22 cellular contexts compared by ENCODE assay signal in genomic region chr12:49933793-49934192, GRCh38. TPM values are rescaled to one million over a fixed set of nuclear protein-coding genes. Genes with fewer than 3 reads are reported as not detected.
DNase-seq lines count a peak whose midpoint lies in the region; ATAC-seq and TF ChIP-seq lines count a peak whose summit lies in the region.
"Had no signal": no experiment of that assay in that cellular context is flagged by ENCODE, and none has a peak within 500 bp of the region (broad histone marks: within the 10 kb centered on the region; RNA-seq: fewer than 3 reads in every experiment).

No MANE protein-coding gene starts in this region.

- no peak for TF ChIP-seq CTCF in AG10803 (conservative IDR thresholded peaks at IDR 0.05; ENCODE audit: low read length)
- TF ChIP-seq CTCF in IMR-90 (conservative IDR thresholded peaks at IDR 0.05; ENCODE audit: low read depth, low read length) = no peak

- ATAC-seq in IMR-90 (ENCODE audit: low read depth) (peak; percentile 61), GM19452 (IDR thresholded peaks at IDR 0.05; ENCODE audit: unreplicated experiment) (no peak), GM21529 (IDR thresholded peaks at IDR 0.05; ENCODE audit: unreplicated experiment) (no peak), GM19463 (IDR thresholded peaks at IDR 0.05; ENCODE audit: unreplicated experiment) (no peak)
- ATAC-seq: activated CD4-positive, CD25-positive, alpha-beta regulatory T cell treated with anti-CD3 and anti-CD28 coated beads, Interleukin-2, amount 50 U/mL, for 24 hours; activated T-cell treated with anti-CD3 and anti-CD28 coated beads, Interleukin-2, amount 50 U/mL, for 72 hours; GM12878; left lobe of liver had no signal

- no CpG with 5 or more reads among the region's 5 CpGs for WGBS in IMR-90 (ENCODE audit: extremely low coverage in 2 of 2, insufficient read length in 1 of 2), 2 experiments

- H3K56ac ChIP-seq in IMR-90 (ENCODE audit: extremely low read depth, insufficient read depth, low read length) = no peak overlapping the region

- H2AK5ac ChIP-seq in IMR-90 (ENCODE audit: low read depth, low read length) = no peak overlapping the region; the same call in 1 of the 2 replicates

- no peak overlapping the region; the same call in 1 of the 2 replicates for H3K4ac ChIP-seq in IMR-90 (ENCODE audit: low read depth, low read length)

- TF ChIP-seq POLR2A in IMR-90 (IDR thresholded peaks at IDR 0.05; ENCODE audit: low read depth, low read length) = no peak

- 0 out of 4 replicates have a peak overlapping the region, but pooled peaks of 1 of the 2 experiments have one; percentile 51 for H4K8ac ChIP-seq in IMR-90 (ENCODE audit: low read depth in 2 of 2, low read length in 2 of 2)

- H2BK120ac ChIP-seq in IMR-90 (ENCODE audit: low read depth, low read length) = peak overlapping the region; percentile 14; the same call in 1 of the 2 replicates

- peaks cover 2% of the 10 kb centered on the region; the same call in 1 of the 2 replicates for H3K4me1 ChIP-seq in IMR-90 (ENCODE audit: control insufficient read depth, insufficient read depth, low read length)
- H3K4me1 ChIP-seq: neural progenitor cell, right atrium auricular region had no signal

- H3K9ac ChIP-seq in IMR-90 (ENCODE audit: low read depth, low read length) = no peak overlapping the region
- H3K9ac ChIP-seq: neural progenitor cell had no signal

- intact Hi-C loops in IMR-90 (cut with micrococcal nuclease) = no loop called here

- no peaks in the 10 kb centered on the region; the same call in 1 of the 2 replicates for H3K27me3 ChIP-seq in IMR-90 (ENCODE audit: control insufficient read depth, insufficient read depth, low read length)
- H3K27me3 ChIP-seq: neural progenitor cell, right atrium auricular region had no signal

- no peaks in the 10 kb centered on the region for H3K9me1 ChIP-seq in IMR-90 (ENCODE audit: insufficient read depth, low read length)

- peak; percentile 4 for DNase-seq in AG10803 (ENCODE audit: low read depth)
- peak; percentile 67 for DNase-seq in IMR-90
- peak; percentile 35 for DNase-seq in astrocyte of the hippocampus (ENCODE audit: low read depth, low spot score)
- peak; percentile 85 for DNase-seq in iris pigment epithelial cell (ENCODE audit: low read depth)
- no peak for DNase-seq in stimulated activated CD4-positive, alpha-beta T cell treated with anti-CD3 and anti-CD28 coated beads, Interleukin-12 subunit alpha, Interleukin-12 subunit beta, amount 100 ng/mL, for 4 hours
- DNase-seq: activated T-cell treated with anti-CD3 and anti-CD28 coated beads, Interleukin-2, amount 50 U/mL, for 72 hours; CD4-positive, CD25-positive, alpha-beta regulatory T cell; NCI-H1436 treated with DMSO at 0.1 percent for 48 hours; stimulated activated CD4-positive, alpha-beta T cell treated with anti-CD3 and anti-CD28 coated beads, Interleukin-15, amount 100 ng/mL, for 24 hours; T1000 had no signal

- H3K14ac ChIP-seq in IMR-90 (replicated peaks; ENCODE audit: low read depth, low read length) = peak overlapping the region; percentile 76; the same call in 1 of the 2 replicates

- no peak overlapping the region for H2AK9ac ChIP-seq in IMR-90 (replicated peaks; ENCODE audit: low read depth, low read length, poor library complexity)

- H2AFZ ChIP-seq in IMR-90 (replicated peaks; ENCODE audit: low read length, poor library complexity) = peak overlapping the region; percentile 86
- H2AFZ ChIP-seq: neural progenitor cell had no signal

- no peaks in the 10 kb centered on the region for H3K79me1 ChIP-seq in IMR-90 (ENCODE audit: low read depth in 1 of 2, low read length in 2 of 2)

- peak overlapping the region; percentile 85 for H3K18ac ChIP-seq in IMR-90 (ENCODE audit: low read depth, low read length)

- TF ChIP-seq RAD21 in IMR-90 (IDR thresholded peaks at IDR 0.05; ENCODE audit: low read length) = no peak

- in situ Hi-C loops in IMR-90 (cut with MboI; ENCODE audit: low sequenced_read_pairs) = no loop called here

- POLR2A ChIA-PET in IMR-90 (lab: Charles Lee; ENCODE audit: unreplicated experiment) = no interaction called here

- peak overlapping the region; percentile 56; the same call in 1 of the 2 replicates for H3K27ac ChIP-seq in IMR-90 (ENCODE audit: insufficient read depth, low read length)
- H3K27ac ChIP-seq: neural progenitor cell, right atrium auricular region had no signal

- H3K4me3 ChIP-seq in AG10803 (ENCODE audit: low read length) (no peak overlapping the region), IMR-90 (ENCODE audit: insufficient read depth, low read depth, low read length) (no peak overlapping the region)
- H3K4me3 ChIP-seq: GM12878, neural progenitor cell, right atrium auricular region had no signal

- H3K9me3 ChIP-seq in IMR-90 (ENCODE audit: control insufficient read depth, insufficient read depth, low read length) = no peaks in the 10 kb centered on the region
- H3K9me3 ChIP-seq: right atrium auricular region had no signal

- H3K4me2 ChIP-seq in IMR-90 (ENCODE audit: low read depth, low read length) = no peak overlapping the region; the same call in 1 of the 2 replicates
- H3K4me2 ChIP-seq: neural progenitor cell had no signal

- no peak overlapping the region for H2BK20ac ChIP-seq in IMR-90 (ENCODE audit: low read depth, low read length)

- dilution Hi-C loops in IMR-90 (cut with HindIII; ENCODE audit: low sequenced_read_pairs, unreplicated experiment) = no loop called here

- BruUV-seq in IMR-90 (replicated peaks; lab: Mats Ljungman, UMichigan) = no TSS peak

- no peaks in the 10 kb centered on the region for H4K20me1 ChIP-seq in IMR-90 (ENCODE audit: insufficient read depth, low read length)

- no peak overlapping the region for H4K91ac ChIP-seq in IMR-90 (ENCODE audit: insufficient read depth, low read depth, low read length)

- H3K23ac ChIP-seq in IMR-90 (ENCODE audit: low read depth, low read length) = no peak overlapping the region

- H2BK5ac ChIP-seq in IMR-90 (ENCODE audit: low read depth, low read length, poor library complexity, severe bottlenecking) = no peak overlapping the region

- no peak overlapping the region for H2BK15ac ChIP-seq in IMR-90 (ENCODE audit: low read depth, low read length)

- no peak overlapping the region for H4K5ac ChIP-seq in IMR-90 (ENCODE audit: low read depth, low read length)

- no peaks in the 10 kb centered on the region for H3K36me3 ChIP-seq in IMR-90 (ENCODE audit: control insufficient read depth, insufficient read depth, low read length)
- H3K36me3 ChIP-seq: neural progenitor cell, right atrium auricular region had no signal

- CTCF ChIA-PET in IMR-90 (lab: Yijun Ruan, JAX) = no interaction called here

TF ChIP-seq in IMR-90, 13 proteins besides CTCF, POLR2A, EP300 and RAD21:
- TF ChIP-seq USF2 (IDR thresholded peaks at IDR 0.05; ENCODE audit: low read depth, low read length) (no peak), FOS (IDR thresholded peaks at IDR 0.05; ENCODE audit: low read depth, low read length) (no peak), SMC3 (IDR thresholded peaks at IDR 0.05; ENCODE audit: low read depth, low read length) (no peak), MAFK (IDR thresholded peaks at IDR 0.05; ENCODE audit: low read depth, low read length) (no peak), RCOR1 (IDR thresholded peaks at IDR 0.05; ENCODE audit: insufficient replicate concordance, low read length) (no peak), CHD1 (IDR thresholded peaks at IDR 0.05; ENCODE audit: low read depth, low read length) (no peak), RFX5 (IDR thresholded peaks at IDR 0.05; ENCODE audit: low read depth, low read length) (no peak), NFE2L2 (IDR thresholded peaks at IDR 0.05; ENCODE audit: low read depth, low read length) (no peak), BHLHE40 (IDR thresholded peaks at IDR 0.05; ENCODE audit: low read depth, low read length) (no peak), MAZ (IDR thresholded peaks at IDR 0.05; ENCODE audit: borderline replicate concordance, low read depth, low read length) (no peak), MXI1 (IDR thresholded peaks at IDR 0.05; ENCODE audit: borderline replicate concordance, low read depth, low read length) (no peak)
- TF ChIP-seq, protein P1, sequence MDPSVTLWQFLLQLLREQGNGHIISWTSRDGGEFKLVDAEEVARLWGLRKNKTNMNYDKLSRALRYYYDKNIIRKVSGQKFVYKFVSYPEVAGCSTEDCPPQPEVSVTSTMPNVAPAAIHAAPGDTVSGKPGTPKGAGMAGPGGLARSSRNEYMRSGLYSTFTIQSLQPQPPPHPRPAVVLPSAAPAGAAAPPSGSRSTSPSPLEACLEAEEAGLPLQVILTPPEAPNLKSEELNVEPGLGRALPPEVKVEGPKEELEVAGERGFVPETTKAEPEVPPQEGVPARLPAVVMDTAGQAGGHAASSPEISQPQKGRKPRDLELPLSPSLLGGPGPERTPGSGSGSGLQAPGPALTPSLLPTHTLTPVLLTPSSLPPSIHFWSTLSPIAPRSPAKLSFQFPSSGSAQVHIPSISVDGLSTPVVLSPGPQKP (IDR thresholded peaks at IDR 0.05; ENCODE audit: borderline replicate concordance, low read depth, low read length) = no peak

RNA-seq across cellular contexts. Expression of gene AQP2, which starts 16.7 kb away (rescaled TPM):
- not detected in 2 replicates for total RNA-seq in IMR-90 (2012; rRNA removed)
- not detected in 2 replicates for polyA plus RNA-seq in IMR-90 (2012; rRNA removed)
- polyA plus RNA-seq in IMR-90 (2012; cell fraction: cytosol; rRNA removed) = not detected in 2 replicates
- not detected in 2 replicates for polyA plus RNA-seq in IMR-90 (2012; cell fraction: nucleus; rRNA removed; ENCODE audit: low replicate concordance)
- total RNA-seq: activated T-cell treated with anti-CD3 and anti-CD28 coated beads, Interleukin-2, amount 50 U/mL, for 72 hours; cardiac septum; CD4-positive, CD25-positive, alpha-beta regulatory T cell; epithelial cell of proximal tubule; GM12878; left lobe of liver; NCI-H460; temporal lobe had no signal
- polyA plus RNA-seq: CD4-positive, CD25-positive, alpha-beta regulatory T cell; GM12878 had no signal

RNA-seq across cellular contexts. Expression of gene AQP5, which starts 27.9 kb away (rescaled TPM):
- not detected in 2 replicates for total RNA-seq in IMR-90 (2012; rRNA removed)
- polyA plus RNA-seq in IMR-90 (2012; rRNA removed) = not detected in 2 replicates
- polyA plus RNA-seq in IMR-90 (2012; cell fraction: cytosol; rRNA removed) = not detected in 2 replicates
- 0.10 TPM in 1 of 2 replicates, not detected in the other for polyA plus RNA-seq in IMR-90 (2012; cell fraction: nucleus; rRNA removed; ENCODE audit: low replicate concordance)
- total RNA-seq: activated T-cell treated with anti-CD3 and anti-CD28 coated beads, Interleukin-2, amount 50 U/mL, for 72 hours; cardiac septum; CD4-positive, CD25-positive, alpha-beta regulatory T cell; epithelial cell of proximal tubule; GM12878; left lobe of liver; NCI-H460 had no signal
- polyA plus RNA-seq: CD4-positive, CD25-positive, alpha-beta regulatory T cell; GM12878 had no signal

RNA-seq across cellular contexts. Expression of gene FAIM2, which starts 30.1 kb away (rescaled TPM):
- total RNA-seq in IMR-90 (2012; rRNA removed) = 0.72 and 0.83 TPM in 2 replicates
- polyA plus RNA-seq in IMR-90 (2012; rRNA removed) = 5.0 and 5.3 TPM in 2 replicates
- polyA plus RNA-seq in IMR-90 (2012; cell fraction: cytosol; rRNA removed) = 6.5 and 8.2 TPM in 2 replicates
- 2.1 and 3.4 TPM in 2 replicates for polyA plus RNA-seq in IMR-90 (2012; cell fraction: nucleus; rRNA removed; ENCODE audit: low replicate concordance)
- total RNA-seq: epithelial cell of proximal tubule, GM12878, left lobe of liver had no signal
- polyA plus RNA-seq: GM12878 had no signal

RNA-seq across cellular contexts. Expression of gene AQP6, which starts 39.0 kb away (rescaled TPM):
- total RNA-seq in IMR-90 (2012; rRNA removed) = not detected in 2 replicates
- polyA plus RNA-seq in IMR-90 (2012; rRNA removed) = not detected in 2 replicates
- polyA plus RNA-seq in IMR-90 (2012; cell fraction: cytosol; rRNA removed) = not detected in 2 replicates
- polyA plus RNA-seq in IMR-90 (2012; cell fraction: nucleus; rRNA removed; ENCODE audit: low replicate concordance) = 0.01 and 0.03 TPM in 2 replicates
- total RNA-seq: activated T-cell treated with anti-CD3 and anti-CD28 coated beads, Interleukin-2, amount 50 U/mL, for 72 hours; cardiac septum; CD4-positive, CD25-positive, alpha-beta regulatory T cell; epithelial cell of proximal tubule; GM12878 had no signal
- polyA plus RNA-seq: CD4-positive, CD25-positive, alpha-beta regulatory T cell; GM12878 had no signal
